13 cellular contexts compared by ENCODE assay signal in genomic region chr3:51568041-51568440, GRCh38. TPM values are rescaled to one million over a fixed set of nuclear protein-coding genes. Genes with fewer than 3 reads are reported as not detected.
DNase-seq lines count a peak whose midpoint lies in the region; TF ChIP-seq lines count a peak whose summit lies in the region.
"Had no signal": no experiment of that assay in that cellular context is flagged by ENCODE, and none has a peak within 500 bp of the region (broad histone marks: within the 10 kb centered on the region; RNA-seq: fewer than 3 reads in every experiment).

No MANE protein-coding gene starts in this region.

- CTCF ChIA-PET in CD4-positive, alpha-beta memory T cell (lab: Charles Lee; ENCODE audit: partially characterized antibody): interaction anchor here (0.6 to 1.3 kb wide), 2 partner anchors 114 to 946 kb away, joined by 3 to 5 read pairs; no protein-coding TSS in a partner anchor

- no peaks in the 10 kb centered on the region for H3K9me3 Mint-ChIP-seq in CD4-positive, alpha-beta memory T cell
- H3K9me3 Mint-ChIP-seq in nephron: peaks cover 3% of the 10 kb centered on the region
- H3K9me3 Mint-ChIP-seq in T-helper 2 cell treated with Interferon-gamma antibody and Interleukin-4, amounts not matched to agents 5 μg/mL and 100 μg/mL, for 36 hours: no peaks in the 10 kb centered on the region
- H3K9me3 Mint-ChIP-seq: dendritic cell treated with granulocyte-macrophage colony-stimulating factor and Interleukin-4, amounts not matched to agents 40 ng/mL and 50 ng/mL, for 4 days had no signal

- H3K4me3 Mint-ChIP-seq in CD4-positive, alpha-beta memory T cell: no peak overlapping the region
- no peak overlapping the region for H3K4me3 Mint-ChIP-seq in nephron
- H3K4me3 Mint-ChIP-seq in T-helper 2 cell treated with Interferon-gamma antibody and Interleukin-4, amounts not matched to agents 5 μg/mL and 100 μg/mL, for 36 hours: no peak overlapping the region
- H3K4me3 Mint-ChIP-seq: dendritic cell treated with granulocyte-macrophage colony-stimulating factor and Interleukin-4, amounts not matched to agents 40 ng/mL and 50 ng/mL, for 4 days had no signal

- no peak overlapping the region for H3K4me3 ChIP-seq in CD4-positive, alpha-beta memory T cell (ENCODE audit: low read length in 2 of 2)
- H3K4me3 ChIP-seq: gastrocnemius medialis had no signal

- intact Hi-C loops in CD4-positive, alpha-beta memory T cell (cut with micrococcal nuclease): loop anchor here (10.0 kb wide), 1 partner anchor 67 kb away; no protein-coding TSS in a partner anchor

- no peaks in the 10 kb centered on the region for H3K27me3 Mint-ChIP-seq in CD4-positive, alpha-beta memory T cell
- H3K27me3 Mint-ChIP-seq in nephron (ENCODE audit: low read depth): no peaks in the 10 kb centered on the region
- no peaks in the 10 kb centered on the region for H3K27me3 Mint-ChIP-seq in T-helper 2 cell treated with Interferon-gamma antibody and Interleukin-4, amounts not matched to agents 5 μg/mL and 100 μg/mL, for 36 hours (ENCODE audit: low read depth)
- H3K27me3 Mint-ChIP-seq: dendritic cell treated with granulocyte-macrophage colony-stimulating factor and Interleukin-4, amounts not matched to agents 40 ng/mL and 50 ng/mL, for 4 days had no signal

- TF ChIP-seq CTCF in nephron (IDR thresholded peaks at IDR 0.05; ENCODE audit: unreplicated experiment in 3 of 3): no peak

- H3K4me1 Mint-ChIP-seq in CD4-positive, alpha-beta memory T cell: peaks cover 20 to 34% (median 31%) of the 10 kb centered on the region in 4 donors
- peaks cover 22% of the 10 kb centered on the region for H3K4me1 Mint-ChIP-seq in nephron
- peaks cover 9% of the 10 kb centered on the region for H3K4me1 Mint-ChIP-seq in T-helper 2 cell treated with Interferon-gamma antibody and Interleukin-4, amounts not matched to agents 5 μg/mL and 100 μg/mL, for 36 hours (ENCODE audit: low read depth)

- H3K27ac ChIP-seq in CD4-positive, alpha-beta memory T cell (ENCODE audit: low read depth, low read length): no peak overlapping the region
- peak overlapping the region; percentile 69 for H3K27ac ChIP-seq in cingulate gyrus (ENCODE audit: low read depth, low read length)

- no peaks in the 10 kb centered on the region for H3K9me3 ChIP-seq in CD4-positive, alpha-beta memory T cell (ENCODE audit: control insufficient read depth in 1 of 2, low read length in 2 of 2)
- H3K9me3 ChIP-seq: gastrocnemius medialis had no signal

- POLR2A ChIA-PET in CD4-positive, alpha-beta memory T cell (lab: Charles Lee; ENCODE audit: partially characterized antibody): interaction anchor here (1.2 kb wide), 1 partner anchor 15 kb away, joined by 3 read pairs; no protein-coding TSS in a partner anchor

- DNase-seq in CD4-positive, alpha-beta memory T cell: no peak
- DNase-seq in LHCN-M2 (ENCODE audit: low read depth) (peak; percentile 78), COLO829 (ENCODE audit: low spot score) (no peak), NCI-H1436 (lab: John Stamatoyannopoulos, UW) (no peak), kidney tubule cell (ENCODE audit: low spot score) (no peak)
- DNase-seq in T-helper 2 cell treated with Interferon-gamma antibody and Interleukin-4, amounts not matched to agents 5 μg/mL and 100 μg/mL, for 36 hours (ENCODE audit: low spot score): no peak
- DNase-seq: activated effector memory CD4-positive, alpha-beta T cell treated with anti-CD3 and anti-CD28 coated beads, Interleukin-2, amount 50 U/mL, for 16 hours; Calu3; gastrocnemius medialis; mammary epithelial cell had no signal

- no peaks in the 10 kb centered on the region for H3K36me3 ChIP-seq in CD4-positive, alpha-beta memory T cell (ENCODE audit: insufficient read depth, low read length)

- peak overlapping the region in 4 of 7 donors; percentile 13 to 62 (median 38) for H3K27ac Mint-ChIP-seq in CD4-positive, alpha-beta memory T cell
- H3K27ac Mint-ChIP-seq in nephron: peak overlapping the region; percentile 50 to 77 (median 75)
- H3K27ac Mint-ChIP-seq in T-helper 2 cell treated with Interferon-gamma antibody and Interleukin-4, amounts not matched to agents 5 μg/mL and 100 μg/mL, for 36 hours: no peak overlapping the region
- H3K27ac Mint-ChIP-seq: dendritic cell treated with granulocyte-macrophage colony-stimulating factor and Interleukin-4, amounts not matched to agents 40 ng/mL and 50 ng/mL, for 4 days had no signal

- H3K4me1 ChIP-seq in CD4-positive, alpha-beta memory T cell (ENCODE audit: insufficient read depth, low read length): peaks cover 13% of the 10 kb centered on the region

- no peaks in the 10 kb centered on the region for H3K27me3 ChIP-seq in CD4-positive, alpha-beta memory T cell (ENCODE audit: insufficient read depth, low read length)
- H3K27me3 ChIP-seq: gastrocnemius medialis had no signal

- peaks cover 16 to 26% of the 10 kb centered on the region in 2 donors for H3K36me3 Mint-ChIP-seq in CD4-positive, alpha-beta memory T cell
- H3K36me3 Mint-ChIP-seq in nephron (ENCODE audit: low read depth): peaks cover 16% of the 10 kb centered on the region
- H3K36me3 Mint-ChIP-seq in T-helper 2 cell treated with Interferon-gamma antibody and Interleukin-4, amounts not matched to agents 5 μg/mL and 100 μg/mL, for 36 hours (ENCODE audit: low read depth): peaks cover 15% of the 10 kb centered on the region

RNA-seq across cellular contexts. Expression of gene RAD54L2, which starts 29.5 kb away (rescaled TPM):
- 10 to 100 TPM; 39.8 to 40.1 TPM for total RNA-seq in CD4-positive, alpha-beta memory T cell
- 10 to 100 TPM in 1 of 2 donors, 1 to 10 TPM in 1; 9.5 to 18.5 TPM for polyA plus RNA-seq in CD4-positive, alpha-beta memory T cell
- total RNA-seq in LHCN-M2 (2014; rRNA removed): 11.5 and 13.5 TPM in 2 replicates
- polyA plus RNA-seq in LHCN-M2 (2012): 5.3 TPM
